Comparison of ENCODE assay signal across 13 cellular contexts in genomic region chr1:116537439-116537838, GRCh38. TPM values are rescaled to one million over a fixed set of nuclear protein-coding genes. Genes with fewer than 3 reads are reported as not detected.
DNase-seq lines count a peak whose midpoint lies in the region; ATAC-seq, FAIRE-seq and TF ChIP-seq lines count a peak whose summit lies in the region.
"Had no signal": no experiment of that assay in that cellular context is flagged by ENCODE, and none has a peak within 500 bp of the region (broad histone marks: within the 10 kb centered on the region; RNA-seq: fewer than 3 reads in every experiment).

No MANE protein-coding gene starts in this region.

- no peaks in the 10 kb centered on the region for H3K9me3 ChIP-seq in small intestine (ENCODE audit: control insufficient read depth, low read depth)
- no peaks in the 10 kb centered on the region for H3K9me3 ChIP-seq in OCI-LY7 (ENCODE audit: low read length)
- H3K9me3 ChIP-seq: upper lobe of left lung had no signal

- no peak for TF ChIP-seq POLR2A in erythroblast (IDR thresholded peaks at IDR 0.05; ENCODE audit: low read length)

- no peak overlapping the region for H3K4me3 Mint-ChIP-seq in activated CD4-positive, alpha-beta T cell treated with anti-CD3 and anti-CD28 coated beads for 36 hours

- H4K20me1 ChIP-seq in OCI-LY7 (ENCODE audit: insufficient read depth, low read length) = no peaks in the 10 kb centered on the region

- no peak for DNase-seq in activated CD4-positive, alpha-beta T cell treated with anti-CD3 and anti-CD28 coated beads for 36 hours
- DNase-seq in activated CD4-positive, alpha-beta T cell treated with anti-CD3 and anti-CD28 coated beads, Interleukin-2, amount 50 U/mL, for 48 hours = no peak
- DNase-seq in NOMO-1 treated with DMSO at 0.1 percent for 48 hours (lab: John Stamatoyannopoulos, UW; ENCODE audit: unreplicated experiment) (peak; percentile 80), erythroblast (lab: John Stamatoyannopoulos, UW) (peak; percentile 16 to 28), small intestine (peak; percentile 49), NCI-H187 treated with DMSO at 0.1 percent for 48 hours (lab: John Stamatoyannopoulos, UW) (no peak), OCI-LY7 (ENCODE audit: low spot score) (no peak), cerebellum (ENCODE audit: low spot score) (no peak)
- DNase-seq: GDM1, right cardiac atrium, upper lobe of left lung had no signal

- H3K79me2 ChIP-seq in OCI-LY7 (ENCODE audit: insufficient read depth, low read depth, low read length) = no peaks in the 10 kb centered on the region

- peaks cover 38% of the 10 kb centered on the region for H3K4me1 Mint-ChIP-seq in activated CD4-positive, alpha-beta T cell treated with anti-CD3 and anti-CD28 coated beads for 36 hours

- no peak for TF ChIP-seq CTCF in OCI-LY7 (conservative IDR thresholded peaks at IDR 0.05; ENCODE audit: low read length)

- no peak overlapping the region for H2AFZ ChIP-seq in OCI-LY7 (ENCODE audit: low read length)

- peak overlapping the region in 1 of 2 donors; percentile 37 for H3K27ac ChIP-seq in small intestine (ENCODE audit: low read depth in 1 of 2, low read length in 1 of 2)
- no peak overlapping the region for H3K27ac ChIP-seq in OCI-LY7 (ENCODE audit: low read depth, low read length, poor library complexity, severe bottlenecking)

- CTCF ChIA-PET in activated CD4-positive, alpha-beta T cell treated with anti-CD3 and anti-CD28 coated beads for 36 hours (lab: Charles Lee) = interaction anchor here (0.7 to 2.0 kb wide), 2 partner anchors 19 to 37 kb away, joined by 4 to 7 read pairs; no protein-coding TSS in a partner anchor
- CTCF ChIA-PET in OCI-LY7 (lab: Charles Lee; ENCODE audit: unreplicated experiment) = no interaction called here

- no peak for FAIRE-seq in small intestine (lab: Jason Lieb, UNC)
- FAIRE-seq: RCC 7860, TTC549 had no signal

- POLR2A ChIA-PET in activated CD4-positive, alpha-beta T cell treated with anti-CD3 and anti-CD28 coated beads for 36 hours (lab: Charles Lee) = no interaction called here
- POLR2A ChIA-PET in OCI-LY7 (lab: Charles Lee) = interaction anchor here (0.5 kb wide), 1 partner anchor 360 kb away, joined by 3 read pairs; no protein-coding TSS in a partner anchor

- H3K36me3 Mint-ChIP-seq in activated CD4-positive, alpha-beta T cell treated with anti-CD3 and anti-CD28 coated beads for 36 hours (ENCODE audit: low read depth) = peaks cover 47% of the 10 kb centered on the region

- peaks cover 2 to 12% of the 10 kb centered on the region in 2 donors for H3K36me3 ChIP-seq in small intestine (ENCODE audit: control insufficient read depth in 2 of 2, insufficient read depth in 2 of 2, low read length in 2 of 2)
- no peaks in the 10 kb centered on the region for H3K36me3 ChIP-seq in OCI-LY7 (ENCODE audit: insufficient read depth, low read length)

- H3K27me3 Mint-ChIP-seq in activated CD4-positive, alpha-beta T cell treated with anti-CD3 and anti-CD28 coated beads for 36 hours = no peaks in the 10 kb centered on the region

- no peak overlapping the region for H3K27ac Mint-ChIP-seq in activated CD4-positive, alpha-beta T cell treated with anti-CD3 and anti-CD28 coated beads for 36 hours

- H3K4me2 ChIP-seq in OCI-LY7 (ENCODE audit: low read length) = no peak overlapping the region

- intact Hi-C loops in activated CD4-positive, alpha-beta T cell treated with anti-CD3 and anti-CD28 coated beads for 36 hours (cut with DNase I, micrococcal nuclease) = no loop called here
- intact Hi-C loops in OCI-LY7 (cut with micrococcal nuclease; ENCODE audit: unreplicated experiment) = no loop called here

- no peaks in the 10 kb centered on the region for H3K27me3 ChIP-seq in small intestine (ENCODE audit: control insufficient read depth in 2 of 2, insufficient read depth in 2 of 2, low read length in 2 of 2)
- H3K27me3 ChIP-seq: upper lobe of left lung had no signal

- ATAC-seq in activated CD4-positive, alpha-beta T cell treated with anti-CD3 and anti-CD28 coated beads for 36 hours = peak; percentile 30
- ATAC-seq: right cardiac atrium had no signal

- 47 to 63% (median 55%) methylated on average over 2 of the region's 2 CpGs for WGBS in small intestine, 3 donors

- H3K4me3 ChIP-seq in small intestine (ENCODE audit: low read depth in 1 of 2, low read length in 2 of 2) = no peak overlapping the region
- H3K4me3 ChIP-seq in OCI-LY7 (ENCODE audit: low read depth, low read length, poor library complexity, severe bottlenecking) = no peak overlapping the region
- H3K4me3 ChIP-seq: upper lobe of left lung had no signal

- BruUV-seq in OCI-LY7 (replicated peaks; lab: Mats Ljungman, UMichigan) = no TSS peak

- no peaks in the 10 kb centered on the region for H3K9me3 Mint-ChIP-seq in activated CD4-positive, alpha-beta T cell treated with anti-CD3 and anti-CD28 coated beads for 36 hours (ENCODE audit: low read depth)

- no peaks in the 10 kb centered on the region for H3K9me2 ChIP-seq in OCI-LY7 (ENCODE audit: insufficient read depth, low read length)

- H3K4me1 ChIP-seq in small intestine (ENCODE audit: control insufficient read depth in 2 of 2, insufficient read depth in 1 of 2, low read depth in 1 of 2, low read length in 1 of 2) (peaks cover 2 to 10% of the 10 kb centered on the region in 2 donors), OCI-LY7 (ENCODE audit: insufficient read depth, low read length, poor library complexity, severe bottlenecking) (peaks cover 9% of the 10 kb centered on the region)

RNA-seq across cellular contexts. Expression of gene CD58, which starts 33.4 kb away (rescaled TPM):
- total RNA-seq in activated CD4-positive, alpha-beta T cell treated with anti-CD3 and anti-CD28 coated beads for 36 hours = 10 to 100 TPM; 12.4 to 16.0 TPM
- polyA plus RNA-seq in small intestine = 10 to 100 TPM; 28.4 to 40.8 (median 28.6) TPM
- not detected in 2 replicates for total RNA-seq in OCI-LY7 (2014; rRNA removed; shearing (Covaris generic))
- 1.8 and 3.3 TPM in 2 replicates for total RNA-seq in OCI-LY7 (2022)
- total RNA-seq in cerebellum = 7.7 TPM

Comparison
In these comparisons a context has a peak if more than half of its experiments do, and no peak if none do; other contexts are left out.
1. DNase-seq: peak in NOMO-1 treated with DMSO at 0.1 percent for 48 hours (single experiment), erythroblast (2 of 2) and small intestine (single experiment); none in activated CD4-positive, alpha-beta T cell treated with anti-CD3 and anti-CD28 coated beads for 36 hours (single experiment), activated CD4-positive, alpha-beta T cell treated with anti-CD3 and anti-CD28 coated beads, Interleukin-2, amount 50 U/mL, for 48 hours (0 of 2), NCI-H187 treated with DMSO at 0.1 percent for 48 hours (single experiment), OCI-LY7 (single experiment) and cerebellum (single experiment).